ENCODE assay signal across 1 cellular context in genomic region chr17:67378444-67379250, GRCh38.
A peak's percentile ranks its signal among the peaks of the same experiment; 100 is the strongest.
TF ChIP-seq lines count a peak whose summit lies in the region.

No MANE protein-coding gene starts in this region.

TF ChIP-seq in HepG2, 621 proteins besides CTCF, POLR2A, EP300 and RAD21 (continued from another document and continues in another):
- TF ChIP-seq ZNF318 (CRISPR knock-in tag; IDR thresholded peaks at IDR 0.05): no peak
- 0 out of 2 replicates have a peak, but pooled peaks have one; percentile 24 for TF ChIP-seq TP53 (CRISPR knock-in tag; conservative IDR thresholded peaks at IDR 0.05)
- no peak for TF ChIP-seq ZNF512 (CRISPR knock-in tag; IDR thresholded peaks at IDR 0.05)
- no peak for TF ChIP-seq FOXK2 (IDR thresholded peaks at IDR 0.05)
- TF ChIP-seq ETV6 (CRISPR knock-in tag; conservative IDR thresholded peaks at IDR 0.05): no peak; the same call in 1 of the 2 replicates
- no peak for TF ChIP-seq TFAP4 (IDR thresholded peaks at IDR 0.05; ENCODE audit: borderline replicate concordance, low read depth)
- no peak for TF ChIP-seq ZNF234 (CRISPR knock-in tag; conservative IDR thresholded peaks at IDR 0.05)
- TF ChIP-seq ZNF746 (CRISPR knock-in tag; IDR thresholded peaks at IDR 0.05): peak; percentile 81
- 0 out of 2 replicates have a peak, but pooled peaks have one; percentile 47 for TF ChIP-seq KMT2A (CRISPR knock-in tag; IDR thresholded peaks at IDR 0.05)
- no peak for TF ChIP-seq MAFG (CRISPR knock-in tag; IDR thresholded peaks at IDR 0.05)
- TF ChIP-seq BRF2 (CRISPR knock-in tag; IDR thresholded peaks at IDR 0.05): no peak
- 0 out of 2 replicates have a peak, but pooled peaks have one; percentile 37 for TF ChIP-seq CHCHD3 (CRISPR knock-in tag; IDR thresholded peaks at IDR 0.05)
- no peak for TF ChIP-seq RARG (CRISPR knock-in tag; IDR thresholded peaks at IDR 0.05; ENCODE audit: low read depth)
- TF ChIP-seq ATF5 (CRISPR knock-in tag; IDR thresholded peaks at IDR 0.05; ENCODE audit: low read depth): no peak
- no peak for TF ChIP-seq FLYWCH1 (CRISPR knock-in tag; IDR thresholded peaks at IDR 0.05)
- no peak for TF ChIP-seq ZNF619 (CRISPR knock-in tag; IDR thresholded peaks at IDR 0.05)
- TF ChIP-seq ZNF264 (CRISPR knock-in tag; IDR thresholded peaks at IDR 0.05): peak; percentile 63; the same call in 1 of the 2 replicates
- TF ChIP-seq GFI1 (CRISPR knock-in tag; IDR thresholded peaks at IDR 0.05; ENCODE audit: borderline replicate concordance): peak; percentile 26; the same call in 1 of the 2 replicates
- no peak for TF ChIP-seq ZNF549 (CRISPR knock-in tag; IDR thresholded peaks at IDR 0.05)
- no peak for TF ChIP-seq ZNF780A (CRISPR knock-in tag; IDR thresholded peaks at IDR 0.05)
- TF ChIP-seq ZSCAN31 (CRISPR knock-in tag; IDR thresholded peaks at IDR 0.05; ENCODE audit: low read depth): no peak; the same call in none of the 2 replicates
- peak; percentile 35; the same call in 1 of the 2 replicates for TF ChIP-seq THAP11 (CRISPR knock-in tag; IDR thresholded peaks at IDR 0.05)
- no peak for TF ChIP-seq ZNF644 (CRISPR knock-in tag; IDR thresholded peaks at IDR 0.05; ENCODE audit: low read depth)
- no peak for TF ChIP-seq ETS1 (CRISPR knock-in tag; IDR thresholded peaks at IDR 0.05)
- TF ChIP-seq SNRNP70 (IDR thresholded peaks at IDR 0.05; ENCODE audit: low read depth, low read length): no peak
- no peak for TF ChIP-seq NFYC (CRISPR knock-in tag; IDR thresholded peaks at IDR 0.05)
- no peak for TF ChIP-seq MIXL1 (CRISPR knock-in tag; IDR thresholded peaks at IDR 0.05)
- no peak for TF ChIP-seq ZNF570 (CRISPR knock-in tag; IDR thresholded peaks at IDR 0.05; ENCODE audit: borderline replicate concordance)
- TF ChIP-seq RNF2 (conservative IDR thresholded peaks at IDR 0.05; ENCODE audit: low read depth): peak; percentile 79
- no peak for TF ChIP-seq THAP8 (CRISPR knock-in tag; IDR thresholded peaks at IDR 0.05; ENCODE audit: borderline replicate concordance)
- TF ChIP-seq WIZ (CRISPR knock-in tag; IDR thresholded peaks at IDR 0.05): no peak
- peak; percentile 72; the same call in 1 of the 2 replicates for TF ChIP-seq HIVEP1 (CRISPR knock-in tag; IDR thresholded peaks at IDR 0.05)
- TF ChIP-seq HIC2 (CRISPR knock-in tag; IDR thresholded peaks at IDR 0.05; ENCODE audit: low read depth): peak; percentile 41; the same call in 1 of the 2 replicates
- TF ChIP-seq MAFK (conservative IDR thresholded peaks at IDR 0.05 in 1 of 2, IDR thresholded peaks at IDR 0.05 in 1 of 2; ENCODE audit: low read length in 2 of 2): no peak
- TF ChIP-seq ZNF343 (CRISPR knock-in tag; IDR thresholded peaks at IDR 0.05): no peak
- TF ChIP-seq GABPB1 (CRISPR knock-in tag; IDR thresholded peaks at IDR 0.05): peak; percentile 74
- TF ChIP-seq ZNF766 (CRISPR knock-in tag; IDR thresholded peaks at IDR 0.05; ENCODE audit: borderline replicate concordance): no peak; the same call in 1 of the 2 replicates
- no peak for TF ChIP-seq ZBTB26 (CRISPR knock-in tag; IDR thresholded peaks at IDR 0.05; ENCODE audit: borderline replicate concordance)
- no peak for TF ChIP-seq ZNF30 (CRISPR knock-in tag; IDR thresholded peaks at IDR 0.05)
- TF ChIP-seq ADNP (CRISPR knock-in tag; IDR thresholded peaks at IDR 0.05): peak; percentile 64; the same call in 1 of the 2 replicates
- peak; percentile 53; the same call in 1 of the 2 replicates for TF ChIP-seq MYPOP (CRISPR knock-in tag; IDR thresholded peaks at IDR 0.05)
- 0 out of 2 replicates have a peak, but pooled peaks have one; percentile 41 for TF ChIP-seq ZNF572 (CRISPR knock-in tag; IDR thresholded peaks at IDR 0.05)
